In the genomic region with DNA sequence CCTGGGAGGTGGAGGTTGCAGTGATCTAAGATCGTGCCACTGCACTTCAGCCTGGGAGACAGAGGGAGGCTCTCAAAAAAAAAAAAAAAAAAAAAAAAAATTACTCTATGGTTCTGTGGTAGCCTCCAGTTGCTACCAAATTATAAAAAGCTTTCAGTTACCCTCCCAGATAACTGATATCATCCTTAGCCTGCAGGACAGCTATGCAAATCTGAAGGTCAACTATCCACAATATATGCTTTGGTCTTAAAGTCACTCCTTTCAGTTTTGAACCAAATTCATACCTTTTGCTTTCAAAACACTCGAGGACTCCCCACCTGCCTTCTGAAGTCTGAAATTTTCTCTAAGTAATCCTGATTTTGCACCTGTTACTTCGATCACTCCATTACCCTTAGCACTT, we compare ENCODE assay signal across 22 cellular contexts. TPM values are rescaled to one million over a fixed set of nuclear protein-coding genes. Genes with fewer than 3 reads are reported as not detected.
DNase-seq lines count a peak whose midpoint lies in the region; ATAC-seq, FAIRE-seq and TF ChIP-seq lines count a peak whose summit lies in the region.
"Had no signal": no experiment of that assay in that cellular context is flagged by ENCODE, and none has a peak within 500 bp of the region (broad histone marks: within the 10 kb centered on the region; RNA-seq: fewer than 3 reads in every experiment).

No MANE protein-coding gene starts in this region.

- no TSS peak for BruUV-seq in GM12878 (replicated peaks; lab: Mats Ljungman, UMichigan)

- SMC1A ChIA-PET in GM12878 (lab: Charles Lee; ENCODE audit: uncharacterized antibody, unreplicated experiment) = no interaction called here

- H3K4me1 ChIP-seq in GM12878 (ENCODE audit: control insufficient read depth, insufficient read depth, low read length) = no peaks in the 10 kb centered on the region; the same call in 1 of the 2 replicates
- H3K4me1 ChIP-seq: A549, HAP-1 had no signal

- no peaks in the 10 kb centered on the region for H3K79me2 ChIP-seq in GM12878 (ENCODE audit: control insufficient read depth, insufficient read depth, low read length)

- POLR2A ChIA-PET in GM12878 (lab: Charles Lee) = no interaction called here

- TF ChIP-seq EP300 in GM12878 (IDR thresholded peaks at IDR 0.05; ENCODE audit: borderline replicate concordance in 1 of 2, control insufficient read depth in 1 of 2, low read depth in 2 of 2, low read length in 2 of 2) = no peak

- no peaks in the 10 kb centered on the region for H3K36me3 ChIP-seq in GM12878 (ENCODE audit: control insufficient read depth in 2 of 2, insufficient read depth in 2 of 2, low read length in 1 of 2)

- TF ChIP-seq CTCF in GM12865 (IDR thresholded peaks at IDR 0.05; ENCODE audit: insufficient read depth, low read depth, low read length, missing control alignments) (no peak), GM12878 (IDR thresholded peaks at IDR 0.05 in 2 of 3, conservative IDR thresholded peaks at IDR 0.05 in 1 of 3; ENCODE audit: control insufficient read depth in 2 of 3, extremely low read depth in 1 of 3, insufficient read depth in 1 of 3, low read depth in 3 of 3, low read length in 3 of 3) (no peak), D721Med (IDR thresholded peaks at IDR 0.05; ENCODE audit: insufficient read depth, missing control alignments) (no peak)

- FAIRE-seq in GM19239 (lab: Jason Lieb, UNC) (peak; percentile 93), GM12878 (lab: Jason Lieb, UNC) (no peak), D721Med (lab: Jason Lieb, UNC) (no peak)
- FAIRE-seq: A549 had no signal

- RAD21 ChIA-PET in GM12878 (lab: Charles Lee; ENCODE audit: unreplicated experiment) = interaction anchor here (0.9 kb wide), 1 partner anchor 101 kb away, joined by 4 read pairs; no protein-coding TSS in a partner anchor

- H3K27ac ChIP-seq in GM12878 (ENCODE audit: control insufficient read depth, insufficient read depth) = no peak overlapping the region
- H3K27ac ChIP-seq: A549; BLaER1 treated with 17β-estradiol and CSF1 and Interleukin-3, amounts not matched to agents 10 nM and 100 nM had no signal

- no peak for TF ChIP-seq RAD21 in GM12878 (IDR thresholded peaks at IDR 0.05; ENCODE audit: insufficient read depth, low read depth, low read length)

- H3K4me3 ChIP-seq in GM12865 (ENCODE audit: low read depth, low read length) (no peak overlapping the region), GM12878 (no peak overlapping the region)
- H3K4me3 ChIP-seq: A549; BLaER1 treated with 17β-estradiol and CSF1 and Interleukin-3, amounts not matched to agents 10 nM and 100 nM; HAP-1 had no signal

- DNase-seq in GM12865 (ENCODE audit: low read depth) (peak; percentile 46), GM19239 (ENCODE audit: insufficient read length, low spot score) (no peak), GM12878 (ENCODE audit: low read depth, low spot score) (no peak), cerebellar cortex (ENCODE audit: low spot score) (no peak), D721Med (ENCODE audit: insufficient read length, low spot score) (no peak)
- DNase-seq in activated T-cell treated with anti-CD3 and anti-CD28 coated beads, Interleukin-2, amount 50 U/mL, for 48 hours = no peak
- DNase-seq: CD8-positive, alpha-beta memory T cell; DND-41; GDM1; NCI-H1048; NCI-H1436 treated with DMSO at 0.1 percent for 48 hours; NCI-H2029 treated with DMSO at 0.1 percent for 48 hours; NCI-H2171 treated with DMSO at 0.1 percent for 48 hours; NCI-H446 treated with DMSO at 0.1 percent for 48 hours; NCI-H748 treated with DMSO at 0.1 percent for 48 hours; SHP77 treated with DMSO at 0.1 percent for 48 hours had no signal

- H3K9me3 ChIP-seq in GM12878 (replicated peaks; ENCODE audit: control insufficient read depth, insufficient read depth, low read length) = no peaks in the 10 kb centered on the region
- H3K9me3 ChIP-seq: A549; BLaER1 treated with 17β-estradiol and CSF1 and Interleukin-3, amounts not matched to agents 10 nM and 100 nM; HAP-1 had no signal

- intact Hi-C loops in GM12878 (cut with micrococcal nuclease; ENCODE audit: unreplicated experiment) = no loop called here

- in situ Hi-C loops in GM12878 (cut with MboI) = no loop called here

- H3K27me3 ChIP-seq in GM12878 (replicated peaks in 1 of 2; ENCODE audit: control insufficient read depth in 2 of 2, insufficient read depth in 2 of 2, low read length in 1 of 2) = no peaks in the 10 kb centered on the region

- CTCF ChIA-PET in GM12878 (lab: Yijun Ruan, JAX) = interaction anchor here (0.8 to 1.7 kb wide), 2 partner anchors 101 to 107 kb away, joined by 3 to 6 read pairs; no protein-coding TSS in a partner anchor

- no peak for TF ChIP-seq POLR2A in GM12878 (IDR thresholded peaks at IDR 0.05; ENCODE audit: low read depth, low read length)

- no peak overlapping the region for H3K9ac ChIP-seq in GM12878 (ENCODE audit: control insufficient read depth, insufficient read depth, low read length)
- H3K9ac ChIP-seq: BLaER1 treated with 17β-estradiol and CSF1 and Interleukin-3, amounts not matched to agents 10 nM and 100 nM had no signal

- no peaks in the 10 kb centered on the region for H4K20me1 ChIP-seq in GM12878 (ENCODE audit: control insufficient read depth, insufficient read depth)

- no peak overlapping the region for H2AFZ ChIP-seq in GM12878 (ENCODE audit: control insufficient read depth, low read depth, low read length)

- H3K4me2 ChIP-seq in GM12878 (ENCODE audit: control insufficient read depth, insufficient read depth) = no peak overlapping the region
- H3K4me2 ChIP-seq: A549; BLaER1 treated with 17β-estradiol and CSF1 and Interleukin-3, amounts not matched to agents 10 nM and 100 nM had no signal

- ATAC-seq in HG02885 (IDR thresholded peaks at IDR 0.05; ENCODE audit: poor library complexity, unreplicated experiment) (peak; percentile 35), GM12878 (peak; percentile 27; the same call in 2 of the 3 replicates)
- ATAC-seq: A549, SK-N-SH treated with all-trans-retinoic acid at 6 μM for 48 hours had no signal

- 58% methylated on average over 3 of the region's 3 CpGs for WGBS in GM12878 (ENCODE audit: insufficient coverage, insufficient replicate concordance, low lambda C conversion rate, missing lambda C conversion rate)

TF ChIP-seq in GM12878, 131 proteins besides CTCF, POLR2A, EP300 and RAD21:
- TF ChIP-seq FOXK2 (IDR thresholded peaks at IDR 0.05) (no peak), WRNIP1 (IDR thresholded peaks at IDR 0.05; ENCODE audit: borderline replicate concordance, low read depth, low read length) (no peak), NBN (IDR thresholded peaks at IDR 0.05) (no peak), TARDBP (IDR thresholded peaks at IDR 0.05; ENCODE audit: borderline replicate concordance) (no peak), DPF2 (IDR thresholded peaks at IDR 0.05) (no peak)
TF ChIP-seq in GM12878: peak in this region for 0.

RNA-seq across cellular contexts. Expression of gene MIXL1, which starts 3.1 kb away (rescaled TPM):
- not detected in 2 replicates for total RNA-seq in GM12878 (2013; cell fraction: nucleolus; rRNA removed)
- total RNA-seq in GM12878 (2014; rRNA removed) (0.11 TPM in 2 replicates), GM12878 (2014; rRNA removed; fragmentation: Illumina TruSeq; extraction: Trizol) (0.14 and 0.18 TPM in 2 replicates), GM12878 (2021) (0.23 and 0.40 TPM in 2 replicates)
- polyA plus RNA-seq in GM12878 (2011; ENCODE audit: low read depth) = 0.98 TPM
- polyA plus RNA-seq in GM12878 (2011; rRNA removed) (not detected in 2 replicates), GM12878 (2014; fragmentation: Illumina TruSeq; extraction: Trizol) (0.19 TPM in 1 of 2 replicates, not detected in the other), GM12878 (2014; fragmentation: Nextera tagmentation; extraction: Ambion mirVana) (under 1 TPM; 0.18 to 0.24 TPM), GM12878 (2014; rRNA removed) (0.27 TPM in 1 of 2 replicates, not detected in the other), GM12878 (2016; fragmentation: Nextera tagmentation; extraction: Ambion mirVana) (under 1 TPM; 0.20 to 0.25 TPM)
- polyA plus RNA-seq in GM12878 (2011; cell fraction: cytosol; rRNA removed) = 0.03 TPM in 1 of 2 replicates, not detected in the other
- not detected in 2 replicates for polyA plus RNA-seq in GM12878 (2011; cell fraction: nucleus; rRNA removed)
- 0.39 and 0.45 TPM in 2 replicates for polyA plus RNA-seq in GM12878 (2012)
- not detected in 2 replicates for polyA minus RNA-seq in GM12878 (2011; rRNA and poly(A)+ RNA removed)
- not detected in 2 replicates for polyA minus RNA-seq in GM12878 (2011; cell fraction: cytosol; rRNA and poly(A)+ RNA removed)
- polyA minus RNA-seq in GM12878 (2011; cell fraction: nucleus; rRNA and poly(A)+ RNA removed) = not detected in 2 replicates
- total RNA-seq: CD8-positive, alpha-beta memory T cell; T-helper 1 cell treated with Interleukin-12 subunit alpha and Interleukin-12 subunit beta and Interleukin-4 antibody, amounts not matched to agents 30 ng/mL and 1 ng/mL, for 36 hours had no signal
- polyA plus RNA-seq: CD8-positive, alpha-beta memory T cell had no signal

RNA-seq across cellular contexts. Expression of gene ACBD3, which starts 40.1 kb away (rescaled TPM):
- 19.9 and 29.2 TPM in 2 replicates for total RNA-seq in GM12878 (2013; cell fraction: nucleolus; rRNA removed)
- 21.2 and 24.9 TPM in 2 replicates for total RNA-seq in GM12878 (2014; rRNA removed)
- total RNA-seq in GM12878 (2014; rRNA removed; fragmentation: Illumina TruSeq; extraction: Trizol) = 25.4 and 25.9 TPM in 2 replicates
- total RNA-seq in GM12878 (2021) = 20.5 and 22.3 TPM in 2 replicates
- 44.0 TPM for polyA plus RNA-seq in GM12878 (2011; ENCODE audit: low read depth)
- 25.6 and 35.8 TPM in 2 replicates for polyA plus RNA-seq in GM12878 (2011; rRNA removed)
- polyA plus RNA-seq in GM12878 (2011; cell fraction: cytosol; rRNA removed) = 9.8 and 11.1 TPM in 2 replicates
- 9.4 and 12.7 TPM in 2 replicates for polyA plus RNA-seq in GM12878 (2011; cell fraction: nucleus; rRNA removed)
- 19.6 and 22.5 TPM in 2 replicates for polyA plus RNA-seq in GM12878 (2012)
- polyA plus RNA-seq in GM12878 (2014; fragmentation: Illumina TruSeq; extraction: Trizol) = 27.9 and 29.9 TPM in 2 replicates
- 1 to 10 TPM; 7.5 to 8.9 TPM for polyA plus RNA-seq in GM12878 (2014; fragmentation: Nextera tagmentation; extraction: Ambion mirVana)
- polyA plus RNA-seq in GM12878 (2014; rRNA removed) = 16.3 and 17.0 TPM in 2 replicates
- 10 to 100 TPM; 17.4 to 19.5 TPM for polyA plus RNA-seq in GM12878 (2016; fragmentation: Nextera tagmentation; extraction: Ambion mirVana)
- 13.6 and 20.0 TPM in 2 replicates for polyA minus RNA-seq in GM12878 (2011; rRNA and poly(A)+ RNA removed)
- 9.8 and 17.7 TPM in 2 replicates for polyA minus RNA-seq in GM12878 (2011; cell fraction: cytosol; rRNA and poly(A)+ RNA removed)
- polyA minus RNA-seq in GM12878 (2011; cell fraction: nucleus; rRNA and poly(A)+ RNA removed) = 5.7 and 8.9 TPM in 2 replicates
